ENCODE assay signal across 23 cellular contexts in the genomic region with DNA sequence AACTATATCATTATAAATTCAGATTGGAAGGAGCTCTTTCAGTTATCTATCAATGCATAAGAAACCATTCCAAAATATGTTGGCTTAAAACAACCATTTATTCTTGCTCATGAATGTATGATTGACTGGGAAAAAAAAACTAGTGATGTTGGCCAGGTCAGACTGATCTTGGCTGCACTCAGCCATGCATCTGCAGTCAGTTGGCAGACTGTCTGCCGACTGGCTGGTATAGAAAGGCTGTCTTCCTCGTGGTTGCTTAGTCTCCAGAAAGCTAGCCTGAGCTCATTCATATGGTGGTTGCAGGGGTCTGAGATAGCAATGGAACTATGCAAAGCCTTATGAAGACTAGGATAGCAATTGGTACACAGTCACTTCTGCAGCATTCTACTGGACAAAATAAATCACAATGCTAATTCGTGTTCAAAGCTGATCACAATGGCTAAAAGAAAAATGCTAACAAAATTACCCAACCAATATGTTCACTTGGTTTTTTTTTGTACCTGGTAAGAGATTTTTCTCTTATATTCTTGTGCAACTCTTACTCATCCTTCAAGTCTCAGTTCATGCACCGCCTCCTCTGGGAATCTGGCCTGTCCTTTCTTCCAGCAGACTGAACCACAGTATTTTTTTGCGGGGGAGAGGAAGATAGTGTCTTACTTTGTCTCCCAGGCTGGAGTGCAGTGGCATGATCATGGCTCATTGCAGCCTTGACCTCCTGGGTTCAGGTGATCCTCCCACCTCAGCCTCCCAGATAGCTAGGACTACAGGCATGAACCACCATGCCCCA.
DNase-seq lines count a peak whose midpoint lies in the region; TF ChIP-seq lines count a peak whose summit lies in the region.
"Had no signal": no experiment of that assay in that cellular context is flagged by ENCODE, and none has a peak within 500 bp of the region (broad histone marks: within the 10 kb centered on the region; RNA-seq: fewer than 3 reads in every experiment).

No MANE protein-coding gene starts in this region.

- DNase-seq in M059J (ENCODE audit: low read depth): peak; percentile 32
- peak; percentile 17 for DNase-seq in choroid plexus epithelial cell (ENCODE audit: low read depth)
- DNase-seq in kidney epithelial cell (ENCODE audit: low read depth): peak; percentile 50
- peak; percentile 22 to 34 for DNase-seq in thyroid gland
- DNase-seq in DMS 273 treated with DMSO at 0.1 percent for 48 hours (lab: John Stamatoyannopoulos, UW): no peak
- no peak for DNase-seq in retina
- DNase-seq in D341Med (ENCODE audit: low spot score): no peak
- DNase-seq: activated CD8-positive, alpha-beta memory T cell treated with anti-CD3 and anti-CD28 coated beads for 24 hours; activated T-cell treated with anti-CD3 and anti-CD28 coated beads, Interleukin-2, amount 50 U/mL, for 1 hour; CD4-positive, CD25-positive, alpha-beta regulatory T cell; colonic mucosa; effector memory CD4-positive, alpha-beta T cell; GDM1; GOT3; left colon; naive B cell; NCI-H1048; NCI-H1694 treated with DMSO at 0.1 percent for 48 hours; NCI-H2171; NCI-H526 treated with DMSO at 0.1 percent for 48 hours; stimulated activated CD4-positive, alpha-beta T cell treated with anti-CD3 and anti-CD28 coated beads, Interleukin-4, amount 100 ng/mL, for 24 hours; stimulated activated naive B cell treated with anti-CD40 and anti-IgM and Interleukin-4, amounts not matched to agents 10 μg/mL and 1 μg/mL and 100 μg/mL, for 72 hours had no signal

- H3K27me3 ChIP-seq in kidney epithelial cell (ENCODE audit: control insufficient read depth, insufficient read depth, low read length) (no peaks in the 10 kb centered on the region), thyroid gland (no peaks in the 10 kb centered on the region)
- H3K27me3 ChIP-seq: colonic mucosa, vagina had no signal

- intact Hi-C loops in thyroid gland (cut with DNase I): no loop called here

- H3K27ac ChIP-seq in thyroid gland: no peak overlapping the region
- H3K27ac ChIP-seq: colonic mucosa, vagina had no signal

- H3K4me1 ChIP-seq in thyroid gland: peaks cover 5 to 11% of the 10 kb centered on the region in 2 donors
- H3K4me1 ChIP-seq: colonic mucosa, vagina had no signal

- H3K9me3 ChIP-seq in thyroid gland: no peaks in the 10 kb centered on the region
- H3K9me3 ChIP-seq: colonic mucosa, vagina had no signal

- TF ChIP-seq CTCF in choroid plexus epithelial cell (conservative IDR thresholded peaks at IDR 0.05; ENCODE audit: low read depth, low read length) (no peak), kidney epithelial cell (IDR thresholded peaks at IDR 0.05; ENCODE audit: insufficient read depth, low read length, poor library complexity, severe bottlenecking) (no peak), thyroid gland (IDR thresholded peaks at IDR 0.05) (no peak)

- TF ChIP-seq POLR2A in thyroid gland (IDR thresholded peaks at IDR 0.05): no peak

- no peak overlapping the region for H3K4me3 ChIP-seq in choroid plexus epithelial cell (ENCODE audit: low read depth, low read length)
- H3K4me3 ChIP-seq in kidney epithelial cell (ENCODE audit: low read depth, low read length): no peak overlapping the region
- H3K4me3 ChIP-seq in thyroid gland (replicated peaks in 1 of 3): no peak overlapping the region
- H3K4me3 ChIP-seq: colonic mucosa, vagina had no signal

- WGBS in thyroid gland, 2 donors: 66% methylated on average over 5 of the region's 5 CpGs

- H3K36me3 ChIP-seq in kidney epithelial cell (ENCODE audit: control insufficient read depth, insufficient read depth, low read length) (no peaks in the 10 kb centered on the region), thyroid gland (no peaks in the 10 kb centered on the region)
- H3K36me3 ChIP-seq: colonic mucosa, vagina had no signal

Comparison
In these comparisons a context has a peak if more than half of its experiments do, and no peak if none do; other contexts are left out.
1. DNase-seq: peak in M059J (single experiment), choroid plexus epithelial cell (single experiment), kidney epithelial cell (single experiment) and thyroid gland (2 of 2); none in DMS 273 treated with DMSO at 0.1 percent for 48 hours (single experiment), retina (single experiment) and D341Med (single experiment).